8 cellular contexts compared by ENCODE assay signal in genomic region chr14:22870811-22871199, GRCh38. TPM values are rescaled to one million over a fixed set of nuclear protein-coding genes. Genes with fewer than 3 reads are reported as not detected.
DNase-seq lines count a peak whose midpoint lies in the region; ATAC-seq, FAIRE-seq and TF ChIP-seq lines count a peak whose summit lies in the region.

No MANE protein-coding gene starts in this region.

- H3F3A ChIP-seq in Loucy (ENCODE audit: low read depth), result peaks cover 4% of the 10 kb centered on the region; the same call in 1 of the 2 replicates

- H3K4me1 ChIP-seq in Loucy (ENCODE audit: insufficient read depth, low read length, poor library complexity, severe bottlenecking) (peaks cover 18% of the 10 kb centered on the region), muscle layer of colon (ENCODE audit: insufficient read depth, low read length) (peaks cover 27% of the 10 kb centered on the region)

- DNase-seq in GM06990 (ENCODE audit: extremely low read depth, insufficient read length) (no peak), bronchial epithelial cell (ENCODE audit: low read depth) (no peak), RCC 7860 (ENCODE audit: low spot score) (no peak), T-helper 9 cell (no peak), A172 (ENCODE audit: low spot score) (no peak)

- peak overlapping the region; percentile 92 for H3K4me3 ChIP-seq in GM06990 (replicated peaks; ENCODE audit: low read depth, low read length)
- H3K4me3 ChIP-seq in Loucy (ENCODE audit: low read length, poor library complexity, severe bottlenecking), result peak overlapping the region; percentile 83
- H3K4me3 ChIP-seq in bronchial epithelial cell (ENCODE audit: low read depth, low read length), result peak overlapping the region; percentile 3
- peak overlapping the region; percentile 88 to 99 for H3K4me3 ChIP-seq in muscle layer of colon (ENCODE audit: low read depth in 1 of 2, low read length in 2 of 2)

- H3K27ac ChIP-seq in muscle layer of colon (ENCODE audit: low read depth, low read length), result peak overlapping the region; percentile 99

- peak overlapping the region; percentile 83 for H2AFZ ChIP-seq in Loucy (ENCODE audit: low read length)

- FAIRE-seq in bronchial epithelial cell (lab: Jason Lieb, UNC) (no peak), RCC 7860 (lab: Jason Lieb, UNC) (no peak)

- no peaks in the 10 kb centered on the region for H4K20me1 ChIP-seq in Loucy (ENCODE audit: insufficient read depth, low read length, poor library complexity, severe bottlenecking)

- H3K9me3 ChIP-seq in Loucy (ENCODE audit: insufficient read depth, low read depth, low read length), result no peaks in the 10 kb centered on the region
- no peaks in the 10 kb centered on the region for H3K9me3 ChIP-seq in muscle layer of colon (ENCODE audit: low read length)

- peak; percentile 35 for ATAC-seq in GM21825 (IDR thresholded peaks at IDR 0.05; ENCODE audit: unreplicated experiment)

- peaks cover 3% of the 10 kb centered on the region; the same call in 1 of the 2 replicates for H3K79me2 ChIP-seq in Loucy (ENCODE audit: insufficient read depth, low read length)

- H3K4me2 ChIP-seq in Loucy (ENCODE audit: low read depth, low read length, poor library complexity, severe bottlenecking), result peak overlapping the region; percentile 69

- no peak for TF ChIP-seq CTCF in GM06990 (IDR thresholded peaks at IDR 0.05; ENCODE audit: insufficient read depth, low read length, poor library complexity, severe bottlenecking)
- TF ChIP-seq CTCF in Loucy (conservative IDR thresholded peaks at IDR 0.05; ENCODE audit: low read length), result no peak
- no peak for TF ChIP-seq CTCF in bronchial epithelial cell (IDR thresholded peaks at IDR 0.05; ENCODE audit: insufficient read depth, low read length, severe bottlenecking)

- H3K36me3 ChIP-seq in GM06990 (ENCODE audit: control insufficient read depth, insufficient read depth, low read length) (peaks cover 12% of the 10 kb centered on the region), Loucy (ENCODE audit: insufficient read depth, low read length) (peaks cover 8% of the 10 kb centered on the region; the same call in 1 of the 2 replicates), bronchial epithelial cell (ENCODE audit: control insufficient read depth, insufficient read depth, low read length) (peaks cover 19% of the 10 kb centered on the region), muscle layer of colon (ENCODE audit: insufficient read depth, low read length) (peaks cover 22% of the 10 kb centered on the region)

- H3K9ac ChIP-seq in Loucy (ENCODE audit: low read depth, low read length, poor library complexity, severe bottlenecking), result peak overlapping the region; percentile 81
- peak overlapping the region; percentile 90 for H3K9ac ChIP-seq in muscle layer of colon (ENCODE audit: low read length)

- H3K27me3 ChIP-seq in GM06990 (replicated peaks; ENCODE audit: control insufficient read depth, insufficient read depth, low read length) (no peaks in the 10 kb centered on the region), Loucy (ENCODE audit: insufficient read depth, low read length, poor library complexity, severe bottlenecking) (no peaks in the 10 kb centered on the region), bronchial epithelial cell (ENCODE audit: control insufficient read depth, insufficient read depth, low read length) (no peaks in the 10 kb centered on the region), muscle layer of colon (ENCODE audit: control insufficient read depth in 1 of 2, insufficient read depth in 2 of 2, low read length in 2 of 2) (no peaks in the 10 kb centered on the region)

- no peaks in the 10 kb centered on the region for H3K9me2 ChIP-seq in Loucy (replicated peaks; ENCODE audit: low read depth, low read length)

RNA-seq across cellular contexts. Expression of gene LRP10, which starts 0.7 kb away (rescaled TPM):
- total RNA-seq in bronchial epithelial cell, result 34.8 and 63.6 TPM in 2 replicates
- total RNA-seq in A172 (2014; rRNA removed; shearing (Covaris generic)), result 28.7 and 38.7 TPM in 2 replicates

RNA-seq across cellular contexts. Expression of gene REM2, which starts 12.2 kb away (rescaled TPM):
- under 0.01 TPM in 1 of 2 replicates, not detected in the other for total RNA-seq in bronchial epithelial cell
- not detected in 2 replicates for total RNA-seq in A172 (2014; rRNA removed; shearing (Covaris generic))

RNA-seq across cellular contexts. Expression of gene MMP14, which starts 34.4 kb away (rescaled TPM):
- total RNA-seq in bronchial epithelial cell, result 126 and 140 TPM in 2 replicates
- 82.4 and 92.9 TPM in 2 replicates for total RNA-seq in A172 (2014; rRNA removed; shearing (Covaris generic))

RNA-seq across cellular contexts. Expression of gene MRPL52, which starts 41.1 kb away (rescaled TPM):
- total RNA-seq in bronchial epithelial cell, result 33.2 and 38.7 TPM in 2 replicates
- total RNA-seq in A172 (2014; rRNA removed; shearing (Covaris generic)), result 72.1 and 163 TPM in 2 replicates

RNA-seq across cellular contexts. Expression of gene RBM23, which starts 48.1 kb away (rescaled TPM):
- total RNA-seq in bronchial epithelial cell, result 26.6 and 41.2 TPM in 2 replicates
- 56.8 and 64.1 TPM in 2 replicates for total RNA-seq in A172 (2014; rRNA removed; shearing (Covaris generic))

Comparison
In these comparisons a context has a peak if more than half of its experiments do, and no peak if none do; other contexts are left out.
1. H3K4me3 ChIP-seq: peak in every context shown above with its lines; median percentile 94 in muscle layer of colon; 92 in GM06990; 83 in Loucy; 3 in bronchial epithelial cell.